8 cellular contexts compared by ENCODE assay signal in the genomic region with DNA sequence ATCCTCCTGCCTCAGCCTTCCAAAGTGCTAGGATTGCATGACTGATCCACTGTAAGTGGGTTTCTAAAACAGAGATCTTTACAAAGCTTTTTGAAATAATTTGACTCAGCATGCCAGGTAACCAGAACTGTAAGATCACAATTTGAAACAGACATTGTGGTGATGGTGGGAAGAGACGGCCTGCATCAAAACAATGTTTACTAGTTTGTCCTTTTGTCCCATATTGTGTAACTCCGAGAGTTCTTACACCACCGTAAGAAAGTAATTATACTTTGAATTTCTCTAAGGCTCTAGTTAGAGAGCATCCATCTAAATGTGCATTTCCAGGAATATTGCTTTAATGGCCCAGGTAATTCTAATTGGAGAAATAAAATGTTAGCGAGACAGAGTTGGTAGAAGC. TPM values are rescaled to one million over a fixed set of nuclear protein-coding genes. Genes with fewer than 3 reads are reported as not detected.
DNase-seq lines count a peak whose midpoint lies in the region; ATAC-seq and TF ChIP-seq lines count a peak whose summit lies in the region.

No MANE protein-coding gene starts in this region.

- ATAC-seq in activated CD4-positive, CD25-positive, alpha-beta regulatory T cell treated with anti-CD3 and anti-CD28 coated beads, Interleukin-2, amount 50 U/mL, for 24 hours, result no peak
- no peak for ATAC-seq in HG03139 (IDR thresholded peaks at IDR 0.05; ENCODE audit: unreplicated experiment)

- DNase-seq in NCI-H2227 treated with DMSO at 0.1 percent for 48 hours (lab: John Stamatoyannopoulos, UW) (peak; percentile 38), NCI-H2227 (lab: John Stamatoyannopoulos, UW; ENCODE audit: unreplicated experiment) (no peak), caudate nucleus (lab: John Stamatoyannopoulos, UW) (no peak), type B pancreatic cell (ENCODE audit: extremely low spot score, unreplicated experiment) (no peak), T-helper 2 cell (no peak)

- H3K4me3 Mint-ChIP-seq in type B pancreatic cell, result peak overlapping the region; percentile 90

- H3K27ac Mint-ChIP-seq in type B pancreatic cell, result peak overlapping the region; percentile 81

- H3K27ac ChIP-seq in caudate nucleus (ENCODE audit: low read depth, low read length) (peak overlapping the region; percentile 40), mucosa of rectum (ENCODE audit: low read depth in 2 of 2, low read length in 2 of 2) (peak overlapping the region in 1 of 2 donors; percentile 75)

- H3K36me3 ChIP-seq in mucosa of rectum (ENCODE audit: control insufficient read depth in 2 of 2, insufficient read depth in 2 of 2, low read length in 2 of 2), result no peaks in the 10 kb centered on the region

- peaks cover 23% of the 10 kb centered on the region for H3K27me3 Mint-ChIP-seq in type B pancreatic cell

- peak overlapping the region; percentile 78 to 79 for H3K4me3 ChIP-seq in mucosa of rectum (ENCODE audit: low read length in 2 of 2)

- peak overlapping the region in 1 of 2 donors; percentile 46 for H3K9ac ChIP-seq in mucosa of rectum (ENCODE audit: low read depth in 1 of 2, low read length in 2 of 2)

- H3K36me3 Mint-ChIP-seq in type B pancreatic cell, result no peaks in the 10 kb centered on the region

- H3K4me1 ChIP-seq in mucosa of rectum (ENCODE audit: control insufficient read depth in 2 of 2, insufficient read depth in 2 of 2, low read length in 2 of 2), result peaks cover 0 to 4% of the 10 kb centered on the region in 2 donors

- no peaks in the 10 kb centered on the region for H3K9me3 ChIP-seq in mucosa of rectum (ENCODE audit: control insufficient read depth in 2 of 2, low read length in 2 of 2)

- H3K9me3 Mint-ChIP-seq in type B pancreatic cell, result no peaks in the 10 kb centered on the region

- H3K4me1 Mint-ChIP-seq in type B pancreatic cell (ENCODE audit: unreplicated experiment), result peaks cover 6% of the 10 kb centered on the region

- H3K27me3 ChIP-seq in mucosa of rectum (ENCODE audit: control insufficient read depth in 2 of 2, insufficient read depth in 2 of 2, low read length in 2 of 2), result no peaks in the 10 kb centered on the region

- no peak for TF ChIP-seq CTCF in type B pancreatic cell (conservative IDR thresholded peaks at IDR 0.05)

RNA-seq across cellular contexts. Expression of a gene that starts 0.6 kb away (rescaled TPM):
- total RNA-seq in type B pancreatic cell (ENCODE audit: low replicate concordance), result 10.9 and 11.7 TPM in 2 replicates
